ENCODE assay signal across 20 cellular contexts in the genomic region with DNA sequence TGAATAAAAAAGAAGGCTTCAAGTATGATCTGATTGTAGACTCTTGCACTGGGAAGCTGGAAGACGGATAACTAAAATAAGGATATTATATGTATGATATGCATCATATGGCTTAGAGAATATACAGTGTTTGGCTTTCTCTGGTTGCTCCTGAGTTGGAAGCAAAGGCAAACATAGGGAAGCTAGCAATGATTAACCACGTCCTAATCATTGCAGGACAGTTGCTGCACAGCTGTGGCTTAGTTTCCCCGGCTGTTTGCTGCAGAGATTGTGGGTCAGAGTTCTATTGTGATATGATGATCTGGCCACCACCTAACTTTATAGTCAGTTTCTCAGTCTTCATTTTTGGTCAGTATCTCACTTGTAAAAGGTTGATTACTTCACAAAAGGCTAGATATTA. TPM values are rescaled to one million over a fixed set of nuclear protein-coding genes. Genes with fewer than 3 reads are reported as not detected.
A peak's percentile ranks its signal among the peaks of the same experiment; 100 is the strongest.
DNase-seq lines count a peak whose midpoint lies in the region; ATAC-seq, FAIRE-seq and TF ChIP-seq lines count a peak whose summit lies in the region.
"Had no signal": no experiment of that assay in that cellular context is flagged by ENCODE, and none has a peak within 500 bp of the region (broad histone marks: within the 10 kb centered on the region; RNA-seq: fewer than 3 reads in every experiment).

No MANE protein-coding gene starts in this region.

- H3K36me3 ChIP-seq in endocrine pancreas (ENCODE audit: control insufficient read depth, insufficient read depth, low read length) (no peaks in the 10 kb centered on the region), pancreas (no peaks in the 10 kb centered on the region), gastroesophageal sphincter (no peaks in the 10 kb centered on the region)
- H3K36me3 ChIP-seq: BLaER1 had no signal

- TF ChIP-seq POLR2A in gastroesophageal sphincter (IDR thresholded peaks at IDR 0.05): no peak

- H3K9me3 Mint-ChIP-seq in effector memory CD8-positive, alpha-beta T cell: no peaks in the 10 kb centered on the region
- H3K9me3 Mint-ChIP-seq: CD8-positive, alpha-beta memory T cell; H9 had no signal

- H3K9me3 ChIP-seq in endocrine pancreas (ENCODE audit: control insufficient read depth, low read length) (no peaks in the 10 kb centered on the region), pancreas (no peaks in the 10 kb centered on the region), gastroesophageal sphincter (no peaks in the 10 kb centered on the region)
- H3K9me3 ChIP-seq: BLaER1 had no signal

- H3K4me3 Mint-ChIP-seq in effector memory CD8-positive, alpha-beta T cell: no peak overlapping the region
- H3K4me3 Mint-ChIP-seq: CD8-positive, alpha-beta memory T cell; H9 had no signal

- H3K27me3 Mint-ChIP-seq in effector memory CD8-positive, alpha-beta T cell: no peaks in the 10 kb centered on the region
- H3K27me3 Mint-ChIP-seq: CD8-positive, alpha-beta memory T cell had no signal

- no peak overlapping the region for H3K27ac Mint-ChIP-seq in effector memory CD8-positive, alpha-beta T cell
- H3K27ac Mint-ChIP-seq: CD8-positive, alpha-beta memory T cell; H9 had no signal

- H3K4me1 ChIP-seq in endocrine pancreas (ENCODE audit: control insufficient read depth, insufficient read depth, low read length) (peaks cover 22% of the 10 kb centered on the region), pancreas (no peaks in the 10 kb centered on the region), gastroesophageal sphincter (peaks cover 0 to 12% (median 0%) of the 10 kb centered on the region in 3 donors)

- FAIRE-seq in pancreas (lab: Jason Lieb, UNC) (no peak), RCC 7860 (lab: Jason Lieb, UNC) (no peak)
- FAIRE-seq: GM12892, HTR-8/SVneo had no signal

- H3K27ac ChIP-seq in pancreas (no peak overlapping the region), gastroesophageal sphincter (no peak overlapping the region)
- H3K27ac ChIP-seq: 22Rv1, BLaER1 had no signal

- H3K27me3 ChIP-seq in endocrine pancreas (ENCODE audit: control insufficient read depth, insufficient read depth, low read length) (no peaks in the 10 kb centered on the region), pancreas (no peaks in the 10 kb centered on the region), gastroesophageal sphincter (no peaks in the 10 kb centered on the region)
- H3K27me3 ChIP-seq: BLaER1 had no signal

- no peak for TF ChIP-seq CTCF in pancreas (IDR thresholded peaks at IDR 0.05)
- TF ChIP-seq CTCF in gastroesophageal sphincter (IDR thresholded peaks at IDR 0.05): no peak

- WGBS in pancreas, 2 donors: 23 to 39% methylated on average over 3 of the region's 3 CpGs
- 70 to 78% methylated on average over 3 of the region's 3 CpGs for WGBS in gastroesophageal sphincter (ENCODE audit: low coverage in 1 of 2), 2 donors

- TF ChIP-seq EP300 in gastroesophageal sphincter (IDR thresholded peaks at IDR 0.05): no peak

- no peak overlapping the region for H3K9ac ChIP-seq in endocrine pancreas (ENCODE audit: control insufficient read depth, insufficient read depth, low read length)
- H3K9ac ChIP-seq: BLaER1 had no signal

- H3K4me3 ChIP-seq in endocrine pancreas (ENCODE audit: control insufficient read depth, insufficient read depth, low read length) (peak overlapping the region; percentile 3), pancreas (no peak overlapping the region), gastroesophageal sphincter (no peak overlapping the region)
- H3K4me3 ChIP-seq: BLaER1 had no signal

- peak; percentile 57 for DNase-seq in DMS53 (lab: John Stamatoyannopoulos, UW)
- no peak for DNase-seq in left colon
- DNase-seq in pancreas: no peak
- DNase-seq in NCI-H345 treated with DMSO at 0.1 percent for 48 hours (lab: John Stamatoyannopoulos, UW; ENCODE audit: unreplicated experiment): no peak
- DNase-seq in RCC 7860 (ENCODE audit: low spot score): no peak
- DNase-seq in effector memory CD8-positive, alpha-beta T cell: no peak
- DNase-seq: AML-193; CD8-positive, alpha-beta memory T cell; DMS 273 treated with DMSO at 0.1 percent for 48 hours; DMS79 treated with DMSO at 0.1 percent for 48 hours; EL; GDM1; GOT3; H9 had no signal

- intact Hi-C loops in left colon (cut with DNase I, micrococcal nuclease) (no loop called here), pancreas (cut with DNase I) (no loop called here)

- no peaks in the 10 kb centered on the region for H3K36me3 Mint-ChIP-seq in effector memory CD8-positive, alpha-beta T cell (ENCODE audit: insufficient read depth)
- H3K36me3 Mint-ChIP-seq: CD8-positive, alpha-beta memory T cell had no signal

- no peaks in the 10 kb centered on the region for H3K4me1 Mint-ChIP-seq in effector memory CD8-positive, alpha-beta T cell (ENCODE audit: low read depth in 2 of 2)
- H3K4me1 Mint-ChIP-seq: CD8-positive, alpha-beta memory T cell had no signal

- ATAC-seq in left colon (peak; percentile 52), pancreas (peak in 3 of 4 donors; percentile 51 to 78 (median 70)), gastroesophageal sphincter (no peak)
- ATAC-seq in effector memory CD8-positive, alpha-beta T cell (replicated peaks): no peak

RNA-seq across cellular contexts. Expression of gene PARM1, which starts 36.3 kb away (rescaled TPM):
- total RNA-seq in left colon (100 to 1,000 TPM; 266 to 282 TPM), pancreas (10 to 100 TPM; 22.0 to 28.0 (median 24.5) TPM), gastroesophageal sphincter (10 to 100 TPM; 17.7 to 24.1 (median 21.4) TPM)
- polyA plus RNA-seq in pancreas: 10 to 100 TPM in 1 of 2 donors, 1 to 10 TPM in 1; 8.3 to 29.7 TPM
- total RNA-seq: CD8-positive, alpha-beta memory T cell had no signal
- polyA plus RNA-seq: CD8-positive, alpha-beta memory T cell had no signal

Comparison
In these comparisons a context has a peak if more than half of its experiments do, and no peak if none do; other contexts are left out.
1. ATAC-seq: peak in left colon (single experiment) and pancreas (3 of 4); none in effector memory CD8-positive, alpha-beta T cell (single experiment) and gastroesophageal sphincter (single experiment).
2. RNA of gene PARM1, which starts 36.3 kb away (total RNA-seq): 266 to 282 TPM in left colon; 22.0 to 28.0 TPM in pancreas and 17.7 to 24.1 TPM in gastroesophageal sphincter; every median in the first group is over 4 times any median in the second.